32 cellular contexts compared by ENCODE assay signal in genomic region chr2:208369091-208369490, GRCh38. TPM values are rescaled to one million over a fixed set of nuclear protein-coding genes. Genes with fewer than 3 reads are reported as not detected.
DNase-seq lines count a peak whose midpoint lies in the region; ATAC-seq and TF ChIP-seq lines count a peak whose summit lies in the region.
"Had no signal": no experiment of that assay in that cellular context is flagged by ENCODE, and none has a peak within 500 bp of the region (broad histone marks: within the 10 kb centered on the region; RNA-seq: fewer than 3 reads in every experiment).

No MANE protein-coding gene starts in this region.

- no peak overlapping the region for H3K4me3 ChIP-seq in breast epithelium
- H3K4me3 ChIP-seq: gastrocnemius medialis, GM23248, sigmoid colon, SK-N-MC, tibial nerve had no signal

- TF ChIP-seq CTCF in MCF 10A (IDR thresholded peaks at IDR 0.05; ENCODE audit: unreplicated experiment) (no peak), breast epithelium (IDR thresholded peaks at IDR 0.05) (no peak), GM10248 (IDR thresholded peaks at IDR 0.05; ENCODE audit: control extremely low read depth, extremely low read depth, low read depth, missing control alignments) (no peak)

- DNase-seq in MCF 10A (ENCODE audit: unreplicated experiment) (peak; percentile 62), breast epithelium (ENCODE audit: low spot score in 2 of 2) (no peak), epithelial cell of prostate (ENCODE audit: low read depth, low spot score) (peak; percentile 10), kidney tubule cell (ENCODE audit: low spot score) (peak; percentile 70), GM10248 (ENCODE audit: extremely low spot score) (no peak), medulla oblongata (ENCODE audit: extremely low spot score) (no peak)
- no peak for DNase-seq in stimulated activated CD8-positive, alpha-beta memory T cell treated with anti-CD3 and anti-CD28 coated beads, Interleukin-4, amount 100 ng/mL, for 48 hours
- DNase-seq in activated T-cell treated with anti-CD3 and anti-CD28 coated beads, Interleukin-2, amount 50 U/mL, for 72 hours, result no peak
- DNase-seq: 8988T; activated CD4-positive, alpha-beta T cell treated with anti-CD3 and anti-CD28 coated beads, Interleukin-2, amount 10 ng/mL, durations not matched to agents 24 days and 14 days; activated CD8-positive, alpha-beta memory T cell treated with anti-CD3 and anti-CD28 coated beads, Interleukin-2, amount 10 ng/mL, durations not matched to agents 7 days and 5 days; activated naive CD4-positive, alpha-beta T cell treated with anti-CD3 and anti-CD28 coated beads, Interleukin-2, amount 50 U/mL, for 16 hours; aorta; caudate nucleus; CD8-positive, alpha-beta memory T cell; dermis blood vessel endothelial cell; DMS153; gastrocnemius medialis; hippocampal formation; KG1; NCI-H1694 treated with DMSO at 0.1 percent for 48 hours; nephron progenitor cell; RPMI8226; sigmoid colon; stimulated activated CD4-positive, alpha-beta T cell treated with anti-CD3 and anti-CD28 coated beads, Interleukin-15, amount 100 ng/mL, for 24 hours; stimulated activated naive CD8-positive, alpha-beta T cell treated with anti-CD3 and anti-CD28 coated beads, Interleukin-15, amount 100 ng/mL, for 72 hours had no signal

- CTCF ChIA-PET in MCF 10A (lab: Yijun Ruan, JAX) (interaction anchor here (0.6 to 0.9 kb wide), 2 partner anchors 22 to 422 kb away, joined by 3 to 5 read pairs; no protein-coding TSS in a partner anchor), GM10248 (lab: Yijun Ruan, JAX) (no interaction called here)

- no peak for ATAC-seq in activated T-cell treated with anti-CD3 and anti-CD28 coated beads, Interleukin-2, amount 50 U/mL, for 72 hours (replicated peaks in 1 of 2)
- ATAC-seq: activated CD8-positive, alpha-beta memory T cell treated with anti-CD3 and anti-CD28 coated beads, Interleukin-2, amount 10 ng/mL, durations not matched to agents 7 days and 5 days; gastrocnemius medialis; stimulated activated naive CD8-positive, alpha-beta T cell treated with anti-CD3 and anti-CD28 coated beads, Interleukin-15, amount 100 ng/mL, for 72 hours had no signal

- H3K36me3 Mint-ChIP-seq in MCF 10A (ENCODE audit: insufficient read depth, unreplicated experiment), result no peaks in the 10 kb centered on the region
- peaks cover 7% of the 10 kb centered on the region in 2 donors for H3K36me3 Mint-ChIP-seq in activated T-cell treated with anti-CD3 and anti-CD28 coated beads, Interleukin-2, amount 50 U/mL, for 72 hours (ENCODE audit: insufficient read depth in 2 of 2)

- H3K27me3 ChIP-seq in breast epithelium, result no peaks in the 10 kb centered on the region
- H3K27me3 ChIP-seq: gastrocnemius medialis, sigmoid colon, tibial nerve had no signal

- H3K4me1 Mint-ChIP-seq in MCF 10A (ENCODE audit: insufficient read depth, unreplicated experiment), result peaks cover 14% of the 10 kb centered on the region
- peaks cover 5% of the 10 kb centered on the region for H3K4me1 Mint-ChIP-seq in activated T-cell treated with anti-CD3 and anti-CD28 coated beads, Interleukin-2, amount 50 U/mL, for 72 hours (ENCODE audit: low read depth)
- H3K4me1 Mint-ChIP-seq: activated CD4-positive, alpha-beta T cell treated with anti-CD3 and anti-CD28 coated beads, Interleukin-2, amount 10 ng/mL, durations not matched to agents 24 days and 14 days; nephron progenitor cell; stimulated activated naive CD8-positive, alpha-beta T cell treated with anti-CD3 and anti-CD28 coated beads, Interleukin-15, amount 100 ng/mL, for 72 hours had no signal

- no peaks in the 10 kb centered on the region for H3K36me3 ChIP-seq in breast epithelium
- H3K36me3 ChIP-seq: gastrocnemius medialis, sigmoid colon, tibial nerve had no signal

- TF ChIP-seq POLR2A in breast epithelium (IDR thresholded peaks at IDR 0.05), result no peak

- no TSS peak for BruUV-seq in MCF 10A (replicated peaks; lab: Mats Ljungman, UMichigan)

- no peak overlapping the region for H3K4me3 Mint-ChIP-seq in MCF 10A (ENCODE audit: unreplicated experiment)
- H3K4me3 Mint-ChIP-seq in activated T-cell treated with anti-CD3 and anti-CD28 coated beads, Interleukin-2, amount 50 U/mL, for 72 hours, result no peak overlapping the region
- H3K4me3 Mint-ChIP-seq: activated CD4-positive, alpha-beta T cell treated with anti-CD3 and anti-CD28 coated beads, Interleukin-2, amount 10 ng/mL, durations not matched to agents 24 days and 14 days; activated CD8-positive, alpha-beta memory T cell treated with anti-CD3 and anti-CD28 coated beads, Interleukin-2, amount 10 ng/mL, durations not matched to agents 7 days and 5 days; activated T-helper 1 cell treated with anti-CD3 and anti-CD28 coated beads, Interleukin-12 subunit alpha, Interleukin-12 subunit beta, Interleukin-2, Interleukin-4 antibody, amounts not matched to agents 30 ng/mL and 10 ng/mL and 1 ng/mL, durations not matched to agents 14 hours and 24 hours and 36 hours; CD8-positive, alpha-beta memory T cell; nephron progenitor cell; stimulated activated naive CD8-positive, alpha-beta T cell treated with anti-CD3 and anti-CD28 coated beads, Interleukin-15, amount 100 ng/mL, for 72 hours had no signal

- intact Hi-C loops in MCF 10A (cut with micrococcal nuclease) (no loop called here), breast epithelium (cut with DNase I; ENCODE audit: low total_unique reads) (no loop called here)

- no peaks in the 10 kb centered on the region for H3K27me3 Mint-ChIP-seq in MCF 10A (ENCODE audit: insufficient read depth, unreplicated experiment)
- H3K27me3 Mint-ChIP-seq in activated T-cell treated with anti-CD3 and anti-CD28 coated beads, Interleukin-2, amount 50 U/mL, for 72 hours (ENCODE audit: low read depth), result peaks cover 12% of the 10 kb centered on the region
- H3K27me3 Mint-ChIP-seq: stimulated activated naive CD8-positive, alpha-beta T cell treated with anti-CD3 and anti-CD28 coated beads, Interleukin-15, amount 100 ng/mL, for 72 hours had no signal

- H3K9me3 Mint-ChIP-seq in MCF 10A (ENCODE audit: unreplicated experiment), result no peaks in the 10 kb centered on the region
- H3K9me3 Mint-ChIP-seq in activated T-cell treated with anti-CD3 and anti-CD28 coated beads, Interleukin-2, amount 50 U/mL, for 72 hours, result peaks cover 2 to 5% of the 10 kb centered on the region in 2 donors

- H3K27ac ChIP-seq in breast epithelium (no peak overlapping the region), epithelial cell of prostate (no peak overlapping the region)
- H3K27ac ChIP-seq: gastrocnemius medialis, GM23248, sigmoid colon, SK-N-MC, tibial nerve, VCaP had no signal

- H3K4me1 ChIP-seq in breast epithelium, result no peaks in the 10 kb centered on the region
- H3K4me1 ChIP-seq: gastrocnemius medialis, sigmoid colon, tibial nerve had no signal

- H3K9me3 ChIP-seq in breast epithelium, result peaks cover 0 to 7% of the 10 kb centered on the region in 2 donors

- POLR2A ChIA-PET in MCF 10A (lab: Yijun Ruan, JAX) (interaction anchor here (0.6 kb wide), 2 partner anchors 22 to 1861 kb away, joined by 3 read pairs; no protein-coding TSS in a partner anchor), GM10248 (lab: Yijun Ruan, JAX) (no interaction called here)

- H3K27ac Mint-ChIP-seq in MCF 10A (ENCODE audit: low read depth, unreplicated experiment), result no peak overlapping the region
- H3K27ac Mint-ChIP-seq in activated T-cell treated with anti-CD3 and anti-CD28 coated beads, Interleukin-2, amount 50 U/mL, for 72 hours, result no peak overlapping the region
- H3K27ac Mint-ChIP-seq: activated CD4-positive, alpha-beta T cell treated with anti-CD3 and anti-CD28 coated beads, Interleukin-2, amount 10 ng/mL, durations not matched to agents 24 days and 14 days; activated CD8-positive, alpha-beta memory T cell treated with anti-CD3 and anti-CD28 coated beads, Interleukin-2, amount 10 ng/mL, durations not matched to agents 7 days and 5 days; activated T-helper 1 cell treated with anti-CD3 and anti-CD28 coated beads, Interleukin-12 subunit alpha, Interleukin-12 subunit beta, Interleukin-2, Interleukin-4 antibody, amounts not matched to agents 30 ng/mL and 10 ng/mL and 1 ng/mL, durations not matched to agents 14 hours and 24 hours and 36 hours; CD8-positive, alpha-beta memory T cell; nephron progenitor cell; stimulated activated naive CD8-positive, alpha-beta T cell treated with anti-CD3 and anti-CD28 coated beads, Interleukin-15, amount 100 ng/mL, for 72 hours had no signal

RNA-seq across cellular contexts. Expression of gene PTH2R, which starts 37.5 kb away (rescaled TPM):
- total RNA-seq in MCF 10A (2022) (not detected in 2 replicates), breast epithelium (1 to 10 TPM in 2 of 3 donors, under 1 TPM in 1; 0.64 to 3.3 (median 1.2) TPM)
- total RNA-seq in activated T-cell treated with anti-CD3 and anti-CD28 coated beads, Interleukin-2, amount 50 U/mL, for 72 hours, result under 1 TPM; 0.12 to 0.28 TPM
- total RNA-seq: CD8-positive, alpha-beta memory T cell; dermis blood vessel endothelial cell; gastrocnemius medialis; GM23248; HT-29; tibial nerve had no signal

Comparison
In these comparisons a context has a peak if more than half of its experiments do, and no peak if none do; other contexts are left out.
1. DNase-seq: peak in MCF 10A (single experiment), epithelial cell of prostate (single experiment) and kidney tubule cell (single experiment); none in breast epithelium (0 of 2), GM10248 (single experiment), stimulated activated CD8-positive, alpha-beta memory T cell treated with anti-CD3 and anti-CD28 coated beads, Interleukin-4, amount 100 ng/mL, for 48 hours (single experiment), medulla oblongata (single experiment) and activated T-cell treated with anti-CD3 and anti-CD28 coated beads, Interleukin-2, amount 50 U/mL, for 72 hours (0 of 2).